In genomic region chr1:165841582-165842362, GRCh38 we compare ENCODE assay signal across 9 cellular contexts. TPM values are rescaled to one million over a fixed set of nuclear protein-coding genes. Genes with fewer than 3 reads are reported as not detected.
DNase-seq lines count a peak whose midpoint lies in the region; ATAC-seq and TF ChIP-seq lines count a peak whose summit lies in the region.
"Had no signal": no experiment of that assay in that cellular context is flagged by ENCODE, and none has a peak within 500 bp of the region (broad histone marks: within the 10 kb centered on the region; RNA-seq: fewer than 3 reads in every experiment).

No MANE protein-coding gene starts in this region.

- TF ChIP-seq CTCF in foreskin keratinocyte (conservative IDR thresholded peaks at IDR 0.05): no peak

- H3K27me3 ChIP-seq in foreskin keratinocyte: no peaks in the 10 kb centered on the region

- DNase-seq in Daoy (ENCODE audit: low read depth) (peak; percentile 57), OCI-M1 (lab: John Stamatoyannopoulos, UW) (peak; percentile 34), foreskin keratinocyte (peak; percentile 18 to 44), T1000 (lab: John Stamatoyannopoulos, UW) (no peak), NCI-H2171 treated with DMSO at 0.1 percent for 48 hours (lab: John Stamatoyannopoulos, UW) (no peak), head of caudate nucleus (no peak)
- DNase-seq in stimulated activated CD4-positive, alpha-beta T cell treated with anti-CD3 and anti-CD28 coated beads, Interleukin-2, amount 100 ng/mL, for 48 hours: no peak
- DNase-seq: glutamatergic neuron had no signal

- ATAC-seq in GM21619 (IDR thresholded peaks at IDR 0.05; ENCODE audit: unreplicated experiment) (peak; percentile 38), foreskin keratinocyte (peak; percentile 72)

- no peak overlapping the region for H3K27ac ChIP-seq in foreskin keratinocyte

- intact Hi-C loops in head of caudate nucleus (cut with DNase I): no loop called here

- peaks cover 14% of the 10 kb centered on the region for H3K4me1 ChIP-seq in foreskin keratinocyte

RNA-seq across cellular contexts. Expression of gene UCK2, which starts 14.4 kb away (rescaled TPM):
- total RNA-seq in Daoy (2014; rRNA removed; shearing (Covaris generic)): 95.0 and 108 TPM in 2 replicates
- 84.9 and 92.2 TPM in 2 replicates for total RNA-seq in foreskin keratinocyte
- 66.5 and 66.6 TPM in 2 replicates for polyA plus RNA-seq in foreskin keratinocyte

Comparison
In these comparisons a context has a peak if more than half of its experiments do, and no peak if none do; other contexts are left out.
1. DNase-seq: peak in Daoy (single experiment), OCI-M1 (single experiment) and foreskin keratinocyte (2 of 2); none in T1000 (single experiment), stimulated activated CD4-positive, alpha-beta T cell treated with anti-CD3 and anti-CD28 coated beads, Interleukin-2, amount 100 ng/mL, for 48 hours (0 of 2), NCI-H2171 treated with DMSO at 0.1 percent for 48 hours (single experiment) and head of caudate nucleus (0 of 42).